ENCODE assay signal across 7 cellular contexts in the genomic region with DNA sequence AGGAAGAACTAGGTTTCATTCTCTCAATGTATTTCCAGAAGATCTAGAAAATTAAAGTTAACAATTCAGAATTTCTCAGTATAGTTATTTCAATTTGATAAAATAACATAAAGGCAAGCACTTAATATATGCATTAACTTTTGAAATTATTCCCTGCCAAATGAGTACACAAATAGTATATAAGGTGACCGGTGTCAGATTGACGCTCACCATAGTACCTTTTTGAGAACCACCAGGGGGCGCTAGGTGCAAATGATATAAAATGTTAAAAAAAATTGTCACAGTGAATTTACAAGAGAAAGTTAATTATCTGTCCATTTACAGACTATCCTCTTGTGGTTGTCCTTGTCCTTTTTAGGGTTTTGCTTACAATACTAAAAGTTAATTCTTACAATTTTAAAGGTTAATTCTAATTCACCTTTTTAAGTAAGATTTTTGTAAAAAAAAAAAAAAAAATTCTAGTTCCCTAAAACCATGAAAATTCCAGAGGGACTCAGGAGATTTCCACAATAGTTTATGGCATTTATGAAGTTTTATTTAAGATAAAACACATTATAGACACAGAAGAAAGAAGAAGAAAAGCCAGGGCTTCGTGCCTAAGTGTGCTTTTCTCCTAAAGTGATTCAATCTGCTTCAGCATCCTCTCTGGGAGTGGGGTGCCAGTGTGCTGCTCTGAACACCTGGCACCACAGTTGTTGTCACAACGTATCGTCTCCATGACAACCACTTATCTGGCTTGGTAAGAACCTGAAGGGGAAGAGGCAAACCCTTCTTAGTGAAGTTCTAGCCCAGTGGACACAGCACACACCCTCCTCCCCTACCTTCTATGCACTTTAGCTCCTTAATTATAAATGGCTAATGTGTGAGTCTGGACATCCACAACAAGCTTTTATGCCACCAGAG. TPM values are rescaled to one million over a fixed set of nuclear protein-coding genes. Genes with fewer than 3 reads are reported as not detected.
A peak's percentile ranks its signal among the peaks of the same experiment; 100 is the strongest.
DNase-seq lines count a peak whose midpoint lies in the region; ATAC-seq and TF ChIP-seq lines count a peak whose summit lies in the region.

No MANE protein-coding gene starts in this region.

- H2AK5ac ChIP-seq in trophoblast cell (ENCODE audit: low read length) = peak overlapping the region; percentile 87

- H3K4me3 ChIP-seq in fibroblast of pulmonary artery (replicated peaks; ENCODE audit: low read depth, low read length) (no peak overlapping the region), trophoblast cell (ENCODE audit: low read depth, low read length) (no peak overlapping the region)

- peaks cover 2% of the 10 kb centered on the region for H3K79me2 ChIP-seq in trophoblast cell (ENCODE audit: control insufficient read depth, insufficient read depth, low read length, poor library complexity)

- peaks cover 22% of the 10 kb centered on the region for H3K27me3 ChIP-seq in trophoblast cell (ENCODE audit: insufficient read depth, low read length)

- H2BK120ac ChIP-seq in trophoblast cell (ENCODE audit: insufficient read depth, low read length, poor library complexity) = no peak overlapping the region

- DNase-seq in GM10248 (ENCODE audit: extremely low spot score) = peak; percentile 31
- DNase-seq in HK-2 (ENCODE audit: unreplicated experiment) = peak; percentile 44
- DNase-seq in NCI-H748 treated with DMSO at 0.1 percent for 48 hours (lab: John Stamatoyannopoulos, UW) = peak; percentile 93
- DNase-seq in activated CD8-positive, alpha-beta memory T cell treated with anti-CD3 and anti-CD28 coated beads, Interleukin-2, amount 50 U/mL, for 24 hours (ENCODE audit: extremely low read depth) = peak; percentile 3
- peak; percentile 71 for DNase-seq in fibroblast of pulmonary artery (ENCODE audit: low read depth)
- DNase-seq in trophoblast cell = peak; percentile 25 to 89

- no peak overlapping the region for H3K4me2 ChIP-seq in trophoblast cell (ENCODE audit: low read length)

- peaks cover 8 to 13% of the 10 kb centered on the region in 2 experiments for H3K4me1 ChIP-seq in trophoblast cell (ENCODE audit: control insufficient read depth in 1 of 2, insufficient read depth in 2 of 2, low read length in 2 of 2)

- no peak overlapping the region for H3K4ac ChIP-seq in trophoblast cell (ENCODE audit: low read depth, low read length)

- no peak for ATAC-seq in HG03095 (IDR thresholded peaks at IDR 0.05; ENCODE audit: unreplicated experiment)

- no peak overlapping the region for H2BK5ac ChIP-seq in trophoblast cell (ENCODE audit: low read depth, low read length, poor library complexity)

- peak overlapping the region; percentile 83 for H2BK12ac ChIP-seq in trophoblast cell (ENCODE audit: low read length)

- no peak overlapping the region for H3K23ac ChIP-seq in trophoblast cell (ENCODE audit: low read length)

- POLR2A ChIA-PET in GM10248 (lab: Yijun Ruan, JAX) = no interaction called here

- peak overlapping the region; percentile 35 for H3K14ac ChIP-seq in trophoblast cell (ENCODE audit: low read length)

- no peak overlapping the region for H3K18ac ChIP-seq in trophoblast cell (ENCODE audit: low read length)

- H3K9me3 ChIP-seq in trophoblast cell (ENCODE audit: insufficient read depth, low read depth, low read length) = peaks cover 2% of the 10 kb centered on the region

- no peak overlapping the region for H3K27ac ChIP-seq in trophoblast cell (ENCODE audit: low read depth, low read length)

- no peak overlapping the region for H3K9ac ChIP-seq in trophoblast cell (ENCODE audit: low read length)

- no CpG with 5 or more reads among the region's 6 CpGs for WGBS in trophoblast cell (ENCODE audit: extremely low coverage, insufficient coverage, insufficient read length)

- TF ChIP-seq CTCF in GM10248 (IDR thresholded peaks at IDR 0.05; ENCODE audit: control extremely low read depth, extremely low read depth, low read depth, missing control alignments) (peak; percentile 64), fibroblast of pulmonary artery (IDR thresholded peaks at IDR 0.05; ENCODE audit: low read length, missing control alignments) (peak; percentile 64)

- H3K79me1 ChIP-seq in trophoblast cell (ENCODE audit: low read length) = peaks cover 5% of the 10 kb centered on the region

- peak overlapping the region; percentile 55 for H4K91ac ChIP-seq in trophoblast cell (ENCODE audit: low read depth, low read length)

- CTCF ChIA-PET in GM10248 (lab: Yijun Ruan, JAX) = interaction anchor here (0.7 to 2.4 kb wide), 12 partner anchors 11 to 280 kb away, joined by 3 to 26 read pairs (median 4); partner anchors contain the start of gene ICE1

- H3K36me3 ChIP-seq in trophoblast cell (ENCODE audit: control insufficient read depth in 1 of 2, insufficient read depth in 2 of 2, low read length in 2 of 2) = no peaks in the 10 kb centered on the region

- H4K8ac ChIP-seq in trophoblast cell (ENCODE audit: low read depth, low read length) = no peak overlapping the region

- H4K12ac ChIP-seq in trophoblast cell (ENCODE audit: low read depth, low read length) = no peak overlapping the region

- no peak overlapping the region for H2AFZ ChIP-seq in trophoblast cell (ENCODE audit: insufficient read depth, low read length, poor library complexity)

RNA-seq across cellular contexts. Expression of gene ADAMTS16, which starts 1.7 kb away (rescaled TPM):
- 2.9 and 3.1 TPM in 2 replicates for polyA plus RNA-seq in trophoblast cell (2013)

Comparison
In these comparisons a context has a peak if more than half of its experiments do, and no peak if none do; other contexts are left out.
1. DNase-seq: peak in every context shown above with its lines; median percentile 93 in NCI-H748 treated with DMSO at 0.1 percent for 48 hours; 71 in fibroblast of pulmonary artery; 57 in trophoblast cell; 44 in HK-2; 31 in GM10248; 3 in activated CD8-positive, alpha-beta memory T cell treated with anti-CD3 and anti-CD28 coated beads, Interleukin-2, amount 50 U/mL, for 24 hours.